Comparison of ENCODE assay signal across 9 cellular contexts in the genomic region with DNA sequence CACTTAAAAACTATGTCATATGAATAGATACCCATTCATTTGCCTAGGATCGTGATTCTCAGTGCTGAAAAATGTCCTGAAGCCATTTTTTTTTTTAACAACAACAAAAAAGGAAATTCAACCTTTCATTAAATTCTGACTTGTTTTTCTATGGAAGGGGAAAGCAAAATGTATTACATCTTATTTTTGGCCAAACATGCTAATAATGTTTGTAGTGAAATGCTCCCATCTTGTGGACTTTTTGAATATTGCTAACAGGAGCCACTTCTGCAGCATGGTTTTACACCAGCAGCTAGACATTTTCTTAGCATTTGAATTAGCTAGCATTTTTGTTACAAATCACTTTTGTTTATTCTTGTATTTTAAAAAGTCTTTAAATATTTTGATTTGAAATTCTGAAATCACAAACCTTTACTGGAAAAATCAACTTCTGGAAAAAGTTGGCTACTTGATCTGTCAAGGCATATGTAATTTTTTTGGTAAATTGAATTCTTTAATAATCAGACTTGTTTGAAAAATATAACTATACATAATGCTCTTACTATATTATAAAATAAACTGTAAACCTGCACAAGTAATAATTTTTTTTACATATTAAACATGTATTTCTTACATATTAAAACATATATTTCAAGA.
DNase-seq lines count a peak whose midpoint lies in the region; ATAC-seq, FAIRE-seq and TF ChIP-seq lines count a peak whose summit lies in the region.
"Had no signal": no experiment of that assay in that cellular context is flagged by ENCODE, and none has a peak within 500 bp of the region (broad histone marks: within the 10 kb centered on the region; RNA-seq: fewer than 3 reads in every experiment).

No MANE protein-coding gene starts in this region.

- peaks cover 0 to under 1% (median 0%) of the 10 kb centered on the region in 4 donors for H3K9me3 ChIP-seq in upper lobe of left lung

- H3K4me1 ChIP-seq in upper lobe of left lung = no peaks in the 10 kb centered on the region

- TF ChIP-seq EP300 in upper lobe of left lung (IDR thresholded peaks at IDR 0.05) = no peak

- DNase-seq in GM04504 (ENCODE audit: low read depth) (peak; percentile 14), LNCaP clone FGC (ENCODE audit: low read depth) (no peak), hepatic stellate cell (ENCODE audit: low spot score) (peak; percentile 28), upper lobe of left lung (no peak), GM19240 (ENCODE audit: insufficient read length, low spot score) (no peak), COLO668 (lab: John Stamatoyannopoulos, UW; ENCODE audit: unreplicated experiment) (no peak)

- H3K4me3 ChIP-seq in LNCaP clone FGC (ENCODE audit: low read depth, low read length) = no peak overlapping the region
- H3K4me3 ChIP-seq in upper lobe of left lung = no peak overlapping the region
- H3K4me3 ChIP-seq: skin epidermis had no signal

- TF ChIP-seq POLR2A in upper lobe of left lung (IDR thresholded peaks at IDR 0.05) = no peak

- ATAC-seq in upper lobe of left lung (ENCODE audit: low FRiP score in 2 of 2) (no peak), GM21390 (IDR thresholded peaks at IDR 0.05; ENCODE audit: unreplicated experiment) (no peak)

- TF ChIP-seq CTCF in LNCaP clone FGC (IDR thresholded peaks at IDR 0.05; ENCODE audit: control insufficient read depth, extremely low read depth, insufficient read depth) (peak; percentile 59), upper lobe of left lung (IDR thresholded peaks at IDR 0.05) (peak in 4 of 6 experiments; percentile 28 to 46 (median 37))

- FAIRE-seq in TTC549 (lab: Jason Lieb, UNC) = peak; percentile 97

- 89 to 96% methylated on average over 1 of the region's 1 CpG for WGBS in upper lobe of left lung, 2 donors

- peaks cover 0 to 27% (median 8%) of the 10 kb centered on the region in 4 donors for H3K36me3 ChIP-seq in upper lobe of left lung

- H3K27me3 ChIP-seq in upper lobe of left lung = no peaks in the 10 kb centered on the region

- H3K27ac ChIP-seq in upper lobe of left lung = no peak overlapping the region
- H3K27ac ChIP-seq: skin epidermis had no signal

Comparison
In these comparisons a context has a peak if more than half of its experiments do, and no peak if none do; other contexts are left out.
1. DNase-seq: peak in GM04504 (single experiment) and hepatic stellate cell (single experiment); none in LNCaP clone FGC (single experiment), upper lobe of left lung (0 of 2), GM19240 (single experiment) and COLO668 (single experiment).